Comparison of ENCODE assay signal across 18 cellular contexts in genomic region chr7:39621261-39621660, GRCh38. TPM values are rescaled to one million over a fixed set of nuclear protein-coding genes. Genes with fewer than 3 reads are reported as not detected.
DNase-seq lines count a peak whose midpoint lies in the region; ATAC-seq, FAIRE-seq and TF ChIP-seq lines count a peak whose summit lies in the region.
"Had no signal": no experiment of that assay in that cellular context is flagged by ENCODE, and none has a peak within 500 bp of the region (broad histone marks: within the 10 kb centered on the region; RNA-seq: fewer than 3 reads in every experiment).

No MANE protein-coding gene starts in this region.

- no peaks in the 10 kb centered on the region for H3K27me3 ChIP-seq in BJ (ENCODE audit: control insufficient read depth, insufficient read depth, low read length)
- no peaks in the 10 kb centered on the region for H3K27me3 ChIP-seq in K562 (ENCODE audit: control insufficient read depth in 2 of 2, insufficient read depth in 2 of 2, low read length in 2 of 2)
- H3K27me3 ChIP-seq in mesenchymal stem cell (ENCODE audit: control insufficient read depth in 1 of 2, insufficient read depth in 1 of 2, low read length in 2 of 2) = no peaks in the 10 kb centered on the region
- H3K27me3 ChIP-seq in lower lobe of right lung (ENCODE audit: low read depth) = no peaks in the 10 kb centered on the region
- no peaks in the 10 kb centered on the region for H3K27me3 ChIP-seq in adrenal gland

- CTCF ChIA-PET in BJ (lab: Yijun Ruan, JAX) = interaction anchor here (1.1 to 1.6 kb wide), 6 partner anchors 12 to 134 kb away, joined by 3 to 5 read pairs (median 4); no protein-coding TSS in a partner anchor
- CTCF ChIA-PET in K562 (lab: Yijun Ruan, JAX; ENCODE audit: low intra/inter-chr PET ratio) = no interaction called here

- H3K27ac ChIP-seq in K562 (ENCODE audit: extremely low read depth, low read depth, low read length) = no peak overlapping the region
- peak overlapping the region; percentile 75 for H3K27ac ChIP-seq in mesenchymal stem cell (ENCODE audit: low read length, poor library complexity, severe bottlenecking)
- no peak overlapping the region for H3K27ac ChIP-seq in lower lobe of right lung
- H3K27ac ChIP-seq in adrenal gland = no peak overlapping the region
- H3K27ac ChIP-seq: psoas muscle had no signal

- peaks cover 10% of the 10 kb centered on the region; the same call in 1 of the 2 replicates for H4K20me1 ChIP-seq in K562 (replicated peaks; ENCODE audit: control insufficient read depth, insufficient read depth, low read length)

- no peak overlapping the region for H3K4me3 ChIP-seq in BJ (ENCODE audit: low read depth, low read length)
- no peak overlapping the region for H3K4me3 ChIP-seq in K562
- H3K4me3 ChIP-seq in mesenchymal stem cell (ENCODE audit: insufficient read depth in 1 of 2, low read depth in 1 of 2, low read length in 2 of 2) = peak overlapping the region in 1 of 2 experiments; percentile 40
- H3K4me3 ChIP-seq in lower lobe of right lung = no peak overlapping the region
- H3K4me3 ChIP-seq in adrenal gland = no peak overlapping the region

- H3K14ac ChIP-seq in mesenchymal stem cell (ENCODE audit: low read length in 2 of 2) = no peak overlapping the region

- peaks cover 37% of the 10 kb centered on the region for H3K79me2 ChIP-seq in K562 (ENCODE audit: control insufficient read depth, insufficient read depth, low read length)

- intact Hi-C loops in K562 (cut with micrococcal nuclease) = loop anchor here (5.0 kb wide), 2 partner anchors 121 to 326 kb away; no protein-coding TSS in a partner anchor
- intact Hi-C loops in lower lobe of right lung (cut with DNase I) = no loop called here
- intact Hi-C loops in adrenal gland (cut with DNase I) = no loop called here

- H2BK120ac ChIP-seq in mesenchymal stem cell (ENCODE audit: low read depth, low read length) = no peak overlapping the region

- no peak overlapping the region for H2AK5ac ChIP-seq in mesenchymal stem cell (ENCODE audit: low read length, severe bottlenecking)

- TF ChIP-seq POLR2A in K562 (conservative IDR thresholded peaks at IDR 0.05) (no peak), adrenal gland (IDR thresholded peaks at IDR 0.05) (no peak)

- FAIRE-seq in K562 (lab: Jason Lieb, UNC) = no peak
- FAIRE-seq: HTR-8/SVneo had no signal

- H3K36me3 ChIP-seq in BJ (ENCODE audit: control insufficient read depth, insufficient read depth, low read length) (no peaks in the 10 kb centered on the region), K562 (ENCODE audit: control insufficient read depth, insufficient read depth, low read length) (no peaks in the 10 kb centered on the region; the same call in 2 of the 3 replicates), mesenchymal stem cell (ENCODE audit: control insufficient read depth in 1 of 2, insufficient read depth in 2 of 2, low read depth in 1 of 2, low read length in 2 of 2) (no peaks in the 10 kb centered on the region), lower lobe of right lung (no peaks in the 10 kb centered on the region), adrenal gland (replicated peaks in 1 of 2) (no peaks in the 10 kb centered on the region)

- TF ChIP-seq CTCF in BJ (IDR thresholded peaks at IDR 0.05; ENCODE audit: insufficient read depth, low read depth, low read length) (no peak), K562 (IDR thresholded peaks at IDR 0.05 in 2 of 3, conservative IDR thresholded peaks at IDR 0.05 in 1 of 3; ENCODE audit: insufficient read depth in 2 of 3, low read depth in 1 of 3, low read length in 3 of 3) (no peak), lower lobe of right lung (IDR thresholded peaks at IDR 0.05) (no peak), adrenal gland (IDR thresholded peaks at IDR 0.05) (no peak)

- TF ChIP-seq RAD21 in K562 (CRISPR knock-in tag; conservative IDR thresholded peaks at IDR 0.05 in 1 of 2, IDR thresholded peaks at IDR 0.05 in 1 of 2) = no peak

- no peaks in the 10 kb centered on the region for H3K9me3 ChIP-seq in K562 (replicated peaks; ENCODE audit: control insufficient read depth, insufficient read depth, low read depth, low read length)
- H3K9me3 ChIP-seq in mesenchymal stem cell (ENCODE audit: control insufficient read depth, low read length) = no peaks in the 10 kb centered on the region
- H3K9me3 ChIP-seq in lower lobe of right lung = no peaks in the 10 kb centered on the region
- no peaks in the 10 kb centered on the region for H3K9me3 ChIP-seq in adrenal gland (replicated peaks in 1 of 3)
- H3K9me3 ChIP-seq: psoas muscle had no signal

- H3K9ac ChIP-seq in K562 (ENCODE audit: insufficient read depth in 1 of 2, low read depth in 2 of 2, low read length in 2 of 2) (no peak overlapping the region), mesenchymal stem cell (ENCODE audit: low read length) (peak overlapping the region; percentile 99)

- peak; percentile 80 for DNase-seq in BJ (ENCODE audit: low read depth)
- DNase-seq in M059J (ENCODE audit: low read depth) = peak; percentile 88
- no peak for DNase-seq in K562 (ENCODE audit: extremely low read depth in 1 of 4, low spot score in 3 of 4)
- DNase-seq in mesenchymal stem cell = peak; percentile 74
- no peak for DNase-seq in lower lobe of right lung
- no peak for DNase-seq in adrenal gland
- DNase-seq in stimulated activated naive CD4-positive, alpha-beta T cell treated with Interleukin-2 at 50 U/mL for 16 hours (lab: John Stamatoyannopoulos, UW) = no peak
- DNase-seq: activated T-cell treated with anti-CD3 and anti-CD28 coated beads for 4 hours; anterior cingulate cortex; CD4-positive, alpha-beta memory T cell; effector memory CD8-positive, alpha-beta T cell; NCI-H1694 treated with DMSO at 0.1 percent for 48 hours; NCI-H69; psoas muscle; stimulated activated CD4-positive, alpha-beta T cell treated with anti-CD3 and anti-CD28 coated beads, Interleukin-2, amount 100 ng/mL, for 48 hours had no signal

- 83% methylated on average over 1 of the region's 1 CpG for WGBS in K562 (ENCODE audit: insufficient coverage, low coverage, missing lambda C conversion rate)
- WGBS in mesenchymal stem cell = 0% methylated on average over 1 of the region's 1 CpG
- WGBS in adrenal gland, 4 donors = 58 to 79% (median 67%) methylated on average over 1 of the region's 1 CpG

- H4K91ac ChIP-seq in mesenchymal stem cell (ENCODE audit: low read length) = no peak overlapping the region

- H2AFZ ChIP-seq in K562 (ENCODE audit: low read depth, low read length) (no peak overlapping the region), mesenchymal stem cell (ENCODE audit: low read depth, low read length) (no peak overlapping the region)

- no peak overlapping the region for H2BK15ac ChIP-seq in mesenchymal stem cell (ENCODE audit: low read depth, poor library complexity, severe bottlenecking)

- H3K4me1 ChIP-seq in K562 (replicated peaks in 1 of 2; ENCODE audit: control insufficient read depth in 2 of 2, insufficient read depth in 2 of 2, low read length in 2 of 2) = peaks cover 15 to 26% of the 10 kb centered on the region in 2 experiments
- peaks cover 3% of the 10 kb centered on the region for H3K4me1 ChIP-seq in mesenchymal stem cell (ENCODE audit: control insufficient read depth, insufficient read depth, low read depth, low read length)
- peaks cover 27% of the 10 kb centered on the region for H3K4me1 ChIP-seq in lower lobe of right lung
- H3K4me1 ChIP-seq in adrenal gland (replicated peaks in 1 of 2) = peaks cover 25 to 33% of the 10 kb centered on the region in 2 donors

- H3K18ac ChIP-seq in mesenchymal stem cell (ENCODE audit: low read depth in 1 of 2, low read length in 2 of 2) = no peak overlapping the region

- H3K4me2 ChIP-seq in K562 (ENCODE audit: insufficient read depth, low read length) = no peak overlapping the region
- H3K4me2 ChIP-seq in mesenchymal stem cell (ENCODE audit: low read length, poor library complexity, severe bottlenecking) = no peak overlapping the region

- TF ChIP-seq EP300 in K562 (IDR thresholded peaks at IDR 0.05; ENCODE audit: low read length) = no peak

- ATAC-seq in K562 (no peak), lower lobe of right lung (no peak), HG03354 (IDR thresholded peaks at IDR 0.05; ENCODE audit: poor library complexity, severe bottlenecking, unreplicated experiment) (no peak)
- ATAC-seq: effector memory CD8-positive, alpha-beta T cell; psoas muscle; WTC11 had no signal

- no peak overlapping the region for H4K8ac ChIP-seq in mesenchymal stem cell (ENCODE audit: low read length)

- in situ Hi-C loops in K562 (cut with MboI) = no loop called here

- POLR2A ChIA-PET in BJ (lab: Charles Lee) = interaction anchor here (0.6 to 0.7 kb wide), 3 partner anchors 12 to 115 kb away, joined by 3 to 4 read pairs (median 3); no protein-coding TSS in a partner anchor
- POLR2A ChIA-PET in K562 (lab: Yijun Ruan, JAX) = interaction anchor here (0.5 to 4.0 kb wide), 4 partner anchors 8 to 54 kb away, joined by 3 to 22 read pairs (median 7); no protein-coding TSS in a partner anchor

- H3K9me1 ChIP-seq in K562 (ENCODE audit: control insufficient read depth, insufficient read depth, low read length) = no peaks in the 10 kb centered on the region

- H3K23ac ChIP-seq in mesenchymal stem cell (ENCODE audit: low read length in 2 of 2) = no peak overlapping the region

- H2BK12ac ChIP-seq in mesenchymal stem cell (ENCODE audit: low read length in 2 of 2) = no peak overlapping the region

- H3K79me1 ChIP-seq in mesenchymal stem cell (replicated peaks; ENCODE audit: low read length, poor library complexity, severe bottlenecking) = peaks cover 2% of the 10 kb centered on the region

- no peak overlapping the region for H2BK5ac ChIP-seq in mesenchymal stem cell (ENCODE audit: low read depth, low read length, poor library complexity, severe bottlenecking)

- BruUV-seq in K562 (replicated peaks; lab: Mats Ljungman, UMichigan) = no TSS peak

- H3K4ac ChIP-seq in mesenchymal stem cell (ENCODE audit: low read depth in 1 of 2, low read length in 2 of 2) = no peak overlapping the region

RNA-seq across cellular contexts. Expression of gene RALA, which starts 2.1 kb away (rescaled TPM):
- 14.9 and 27.9 TPM in 2 replicates for polyA plus RNA-seq in BJ (2011; rRNA removed)
- polyA minus RNA-seq in BJ (2011; rRNA and poly(A)+ RNA removed) = 13.0 and 15.2 TPM in 2 replicates
- 8.5 and 15.1 TPM in 2 replicates for total RNA-seq in M059J (2014; rRNA removed; shearing (Covaris generic))
- 8.4 and 9.2 TPM in 2 replicates for total RNA-seq in K562 (2011; cell fraction: chromatin; rRNA removed; ENCODE audit: low replicate concordance)
- total RNA-seq in K562 (2011; cell fraction: nucleolus; rRNA removed) = 8.0 and 11.1 TPM in 2 replicates
- total RNA-seq in K562 (2011; cell fraction: nucleoplasm; rRNA removed) = 10.6 and 21.0 TPM in 2 replicates
- total RNA-seq in K562 (2014; rRNA removed) = 7.7 and 9.7 TPM in 2 replicates
- total RNA-seq in K562 (2014; rRNA removed; fragmentation: Illumina TruSeq; extraction: Trizol) = 25.7 and 27.1 TPM in 2 replicates
- 21.5 and 25.6 TPM in 2 replicates for total RNA-seq in K562 (2015; rRNA removed; fragmentation: Illumina TruSeq; extraction: Trizol)
- total RNA-seq in K562 (2021) = 25.9 and 26.1 TPM in 2 replicates
- 21.8 and 27.7 TPM in 2 replicates for polyA plus RNA-seq in K562 (2011; rRNA removed)
- polyA plus RNA-seq in K562 (2011; cell fraction: cytosol; rRNA removed) = 6.7 and 9.2 TPM in 2 replicates
- 5.5 and 6.9 TPM in 2 replicates for polyA plus RNA-seq in K562 (2011; cell fraction: nucleus; rRNA removed)
- 27.7 and 49.2 TPM in 2 replicates for polyA plus RNA-seq in K562 (2012)
- 23.8 and 28.0 TPM in 2 replicates for polyA plus RNA-seq in K562 (2014; fragmentation: Illumina TruSeq; extraction: Trizol)
- 1 to 10 TPM; 7.2 to 9.7 TPM for polyA plus RNA-seq in K562 (2014; fragmentation: Nextera tagmentation; extraction: Ambion mirVana)
- polyA plus RNA-seq in K562 (2014; rRNA removed) = 25.9 and 27.8 TPM in 2 replicates
- 44.3 and 45.6 TPM in 2 replicates for polyA minus RNA-seq in K562 (2011; rRNA and poly(A)+ RNA removed)
- 16.7 and 18.3 TPM in 2 replicates for polyA minus RNA-seq in K562 (2011; cell fraction: cytosol; rRNA and poly(A)+ RNA removed)
- polyA minus RNA-seq in K562 (2011; cell fraction: nucleus; rRNA and poly(A)+ RNA removed) = 10.5 and 14.3 TPM in 2 replicates
- 51.2 TPM for polyA plus RNA-seq in mesenchymal stem cell (2013, experiment 1 of 2)
- polyA plus RNA-seq in mesenchymal stem cell (2013, experiment 2 of 2) = 54.6 TPM
- total RNA-seq in lower lobe of right lung = 48.0 TPM
- 10 to 100 TPM; 24.1 to 58.6 (median 34.9) TPM for total RNA-seq in adrenal gland
- polyA plus RNA-seq in adrenal gland = 10 to 100 TPM; 15.4 to 45.6 (median 26.3) TPM

RNA-seq across cellular contexts. Expression of gene YAE1, which starts 55.1 kb away (rescaled TPM):
- 17.0 and 40.3 TPM in 2 replicates for polyA plus RNA-seq in BJ (2011; rRNA removed)
- 11.8 and 15.0 TPM in 2 replicates for polyA minus RNA-seq in BJ (2011; rRNA and poly(A)+ RNA removed)
- total RNA-seq in M059J (2014; rRNA removed; shearing (Covaris generic)) = 31.4 and 39.0 TPM in 2 replicates
- 15.3 and 52.6 TPM in 2 replicates for total RNA-seq in K562 (2011; cell fraction: chromatin; rRNA removed; ENCODE audit: low replicate concordance)
- total RNA-seq in K562 (2011; cell fraction: nucleolus; rRNA removed) = 11.7 and 19.3 TPM in 2 replicates
- 28.8 and 50.9 TPM in 2 replicates for total RNA-seq in K562 (2011; cell fraction: nucleoplasm; rRNA removed)
- total RNA-seq in K562 (2014; rRNA removed) = 16.3 and 29.6 TPM in 2 replicates
- 28.5 and 30.1 TPM in 2 replicates for total RNA-seq in K562 (2014; rRNA removed; fragmentation: Illumina TruSeq; extraction: Trizol)
- total RNA-seq in K562 (2015; rRNA removed; fragmentation: Illumina TruSeq; extraction: Trizol) = 28.1 and 29.5 TPM in 2 replicates
- total RNA-seq in K562 (2021) = 15.2 and 17.9 TPM in 2 replicates
- polyA plus RNA-seq in K562 (2011; rRNA removed) = 27.3 and 41.2 TPM in 2 replicates
- polyA plus RNA-seq in K562 (2011; cell fraction: cytosol; rRNA removed) = 5.7 and 11.3 TPM in 2 replicates
- polyA plus RNA-seq in K562 (2011; cell fraction: nucleus; rRNA removed) = 23.0 and 30.6 TPM in 2 replicates
- 16.8 and 21.2 TPM in 2 replicates for polyA plus RNA-seq in K562 (2012)
- 23.4 and 27.4 TPM in 2 replicates for polyA plus RNA-seq in K562 (2014; fragmentation: Illumina TruSeq; extraction: Trizol)
- polyA plus RNA-seq in K562 (2014; fragmentation: Nextera tagmentation; extraction: Ambion mirVana) = 10 to 100 TPM; 60.6 to 63.4 TPM
- polyA plus RNA-seq in K562 (2014; rRNA removed) = 35.0 and 36.7 TPM in 2 replicates
- 37.4 and 49.6 TPM in 2 replicates for polyA minus RNA-seq in K562 (2011; rRNA and poly(A)+ RNA removed)
- 8.2 and 9.3 TPM in 2 replicates for polyA minus RNA-seq in K562 (2011; cell fraction: cytosol; rRNA and poly(A)+ RNA removed)
- polyA minus RNA-seq in K562 (2011; cell fraction: nucleus; rRNA and poly(A)+ RNA removed) = 29.8 and 56.1 TPM in 2 replicates
- 18.7 TPM for polyA plus RNA-seq in mesenchymal stem cell (2013, experiment 1 of 2)
- polyA plus RNA-seq in mesenchymal stem cell (2013, experiment 2 of 2) = 19.6 TPM
- total RNA-seq in lower lobe of right lung = 18.1 TPM
- total RNA-seq in adrenal gland = 10 to 100 TPM; 11.1 to 26.7 (median 21.1) TPM
- 10 to 100 TPM; 43.1 to 77.2 (median 51.1) TPM for polyA plus RNA-seq in adrenal gland

Comparison
In these comparisons a context has a peak if more than half of its experiments do, and no peak if none do; other contexts are left out.
1. DNase-seq: peak in BJ (single experiment), M059J (single experiment) and mesenchymal stem cell (single experiment); none in K562 (0 of 4), lower lobe of right lung (single experiment), adrenal gland (0 of 7) and stimulated activated naive CD4-positive, alpha-beta T cell treated with Interleukin-2 at 50 U/mL for 16 hours (single experiment).